Comparison of ENCODE assay signal across 1 cellular context in the genomic region with DNA sequence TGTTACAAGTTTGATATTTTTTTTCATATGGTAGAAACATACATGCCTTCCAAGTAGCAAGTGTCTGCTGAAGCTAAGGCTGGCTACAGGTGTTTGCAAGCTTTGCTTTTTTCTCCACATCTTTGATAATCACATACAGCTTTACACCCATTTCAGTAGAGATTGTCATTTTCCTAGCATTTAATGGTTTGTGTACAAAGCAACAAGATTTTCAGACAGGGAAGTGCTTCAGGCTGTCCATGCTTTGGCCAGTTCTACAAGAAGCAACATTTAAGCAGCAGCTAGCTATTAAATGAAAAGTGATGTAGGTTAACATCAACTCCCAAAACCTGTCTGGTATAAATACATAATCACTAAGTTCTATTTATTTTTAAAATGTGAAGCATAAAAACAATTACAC.
TF ChIP-seq lines count a peak whose summit lies in the region.

No MANE protein-coding gene starts in this region.

TF ChIP-seq in WTC11, 78 proteins besides CTCF, POLR2A, EP300 and RAD21 (continued from another document):
- no peak for TF ChIP-seq FOXK1 (CRISPR knock-in tag; IDR thresholded peaks at IDR 0.05)
- no peak for TF ChIP-seq RORB (CRISPR knock-in tag; IDR thresholded peaks at IDR 0.05)
- TF ChIP-seq, protein P1, sequence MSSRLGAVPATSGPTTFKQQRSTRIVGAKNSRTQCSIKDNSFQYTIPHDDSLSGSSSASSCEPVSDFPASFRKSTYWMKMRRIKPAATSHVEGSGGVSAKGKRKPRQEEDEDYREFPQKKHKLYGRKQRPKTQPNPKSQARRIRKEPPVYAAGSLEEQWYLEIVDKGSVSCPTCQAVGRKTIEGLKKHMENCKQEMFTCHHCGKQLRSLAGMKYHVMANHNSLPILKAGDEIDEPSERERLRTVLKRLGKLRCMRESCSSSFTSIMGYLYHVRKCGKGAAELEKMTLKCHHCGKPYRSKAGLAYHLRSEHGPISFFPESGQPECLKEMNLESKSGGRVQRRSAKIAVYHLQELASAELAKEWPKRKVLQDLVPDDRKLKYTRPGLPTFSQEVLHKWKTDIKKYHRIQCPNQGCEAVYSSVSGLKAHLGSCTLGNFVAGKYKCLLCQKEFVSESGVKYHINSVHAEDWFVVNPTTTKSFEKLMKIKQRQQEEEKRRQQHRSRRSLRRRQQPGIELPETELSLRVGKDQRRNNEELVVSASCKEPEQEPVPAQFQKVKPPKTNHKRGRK (CRISPR knock-in tag; IDR thresholded peaks at IDR 0.05; ENCODE audit: borderline replicate concordance), result no peak
- TF ChIP-seq KAT7 (CRISPR knock-in tag; IDR thresholded peaks at IDR 0.05; ENCODE audit: borderline replicate concordance), result no peak
